1 cellular context compared by ENCODE assay signal in the genomic region with DNA sequence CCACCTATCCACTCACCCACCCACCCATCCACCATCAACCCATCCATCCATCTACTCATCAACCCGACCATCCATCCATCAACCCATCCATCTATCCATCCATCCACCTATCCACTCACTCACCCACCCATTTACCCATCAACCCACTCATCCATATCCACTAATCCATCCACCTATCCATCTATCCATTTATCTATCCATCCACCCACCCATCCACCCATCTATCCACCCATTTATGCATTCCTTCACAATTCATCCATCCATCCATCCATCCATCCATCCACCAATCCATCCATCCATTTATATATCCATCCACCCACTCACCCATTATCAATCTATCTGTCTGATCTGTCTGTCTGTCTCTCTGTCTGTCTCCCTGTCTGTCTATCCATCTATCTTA.
A peak's percentile ranks its signal among the peaks of the same experiment; 100 is the strongest.
TF ChIP-seq lines count a peak whose summit lies in the region.

No MANE protein-coding gene starts in this region.

TF ChIP-seq in HepG2, 621 proteins besides CTCF, POLR2A, EP300 and RAD21 (continued from another document):
- TF ChIP-seq, protein P1, sequence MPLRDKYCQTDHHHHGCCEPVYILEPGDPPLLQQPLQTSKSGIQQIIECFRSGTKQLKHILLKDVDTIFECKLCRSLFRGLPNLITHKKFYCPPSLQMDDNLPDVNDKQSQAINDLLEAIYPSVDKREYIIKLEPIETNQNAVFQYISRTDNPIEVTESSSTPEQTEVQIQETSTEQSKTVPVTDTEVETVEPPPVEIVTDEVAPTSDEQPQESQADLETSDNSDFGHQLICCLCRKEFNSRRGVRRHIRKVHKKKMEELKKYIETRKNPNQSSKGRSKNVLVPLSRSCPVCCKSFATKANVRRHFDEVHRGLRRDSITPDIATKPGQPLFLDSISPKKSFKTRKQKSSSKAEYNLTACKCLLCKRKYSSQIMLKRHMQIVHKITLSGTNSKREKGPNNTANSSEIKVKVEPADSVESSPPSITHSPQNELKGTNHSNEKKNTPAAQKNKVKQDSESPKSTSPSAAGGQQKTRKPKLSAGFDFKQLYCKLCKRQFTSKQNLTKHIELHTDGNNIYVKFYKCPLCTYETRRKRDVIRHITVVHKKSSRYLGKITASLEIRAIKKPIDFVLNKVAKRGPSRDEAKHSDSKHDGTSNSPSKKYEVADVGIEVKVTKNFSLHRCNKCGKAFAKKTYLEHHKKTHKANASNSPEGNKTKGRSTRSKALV (CRISPR knock-in tag; IDR thresholded peaks at IDR 0.05): no peak
- TF ChIP-seq ATM (IDR thresholded peaks at IDR 0.05; ENCODE audit: borderline replicate concordance) (peak; percentile 20; the same call in 1 of the 2 replicates), HNF4G (IDR thresholded peaks at IDR 0.05; ENCODE audit: borderline replicate concordance, low read depth, low read length) (no peak), HNF4G (CRISPR knock-in tag; IDR thresholded peaks at IDR 0.05; ENCODE audit: borderline replicate concordance, low read depth) (no peak), ELF1 (CRISPR knock-in tag; IDR thresholded peaks at IDR 0.05) (no peak), CHD2 (IDR thresholded peaks at IDR 0.05; ENCODE audit: low read depth, low read length) (no peak), MTA3 (CRISPR knock-in tag; IDR thresholded peaks at IDR 0.05) (no peak), ATF1 (CRISPR knock-in tag; IDR thresholded peaks at IDR 0.05) (no peak), LCORL (IDR thresholded peaks at IDR 0.05) (peak; percentile 16; the same call in 1 of the 2 replicates), LCORL (CRISPR knock-in tag; IDR thresholded peaks at IDR 0.05) (no peak), BHLHE40 (IDR thresholded peaks at IDR 0.05; ENCODE audit: low read length) (no peak), NONO (IDR thresholded peaks at IDR 0.05) (0 out of 2 replicates have a peak, but pooled peaks have one; percentile 16), NONO (CRISPR knock-in tag; conservative IDR thresholded peaks at IDR 0.05) (no peak), ZBTB7B (CRISPR knock-in tag; IDR thresholded peaks at IDR 0.05) (no peak), ZFP62 (CRISPR knock-in tag; IDR thresholded peaks at IDR 0.05) (no peak), ZNF766 (CRISPR knock-in tag; IDR thresholded peaks at IDR 0.05; ENCODE audit: borderline replicate concordance) (no peak), U2AF2 (IDR thresholded peaks at IDR 0.05; ENCODE audit: low read depth, low read length) (no peak), ZNF546 (CRISPR knock-in tag; conservative IDR thresholded peaks at IDR 0.05) (no peak), FOXK2 (IDR thresholded peaks at IDR 0.05) (0 out of 2 replicates have a peak, but pooled peaks have one; percentile 7), FOXC1 (CRISPR knock-in tag; IDR thresholded peaks at IDR 0.05; ENCODE audit: borderline replicate concordance) (no peak), PHF21A (CRISPR knock-in tag; IDR thresholded peaks at IDR 0.05) (no peak), MIER2 (CRISPR knock-in tag; IDR thresholded peaks at IDR 0.05) (no peak), ZSCAN20 (CRISPR knock-in tag; IDR thresholded peaks at IDR 0.05; ENCODE audit: borderline replicate concordance) (no peak)
- TF ChIP-seq, protein P2, sequence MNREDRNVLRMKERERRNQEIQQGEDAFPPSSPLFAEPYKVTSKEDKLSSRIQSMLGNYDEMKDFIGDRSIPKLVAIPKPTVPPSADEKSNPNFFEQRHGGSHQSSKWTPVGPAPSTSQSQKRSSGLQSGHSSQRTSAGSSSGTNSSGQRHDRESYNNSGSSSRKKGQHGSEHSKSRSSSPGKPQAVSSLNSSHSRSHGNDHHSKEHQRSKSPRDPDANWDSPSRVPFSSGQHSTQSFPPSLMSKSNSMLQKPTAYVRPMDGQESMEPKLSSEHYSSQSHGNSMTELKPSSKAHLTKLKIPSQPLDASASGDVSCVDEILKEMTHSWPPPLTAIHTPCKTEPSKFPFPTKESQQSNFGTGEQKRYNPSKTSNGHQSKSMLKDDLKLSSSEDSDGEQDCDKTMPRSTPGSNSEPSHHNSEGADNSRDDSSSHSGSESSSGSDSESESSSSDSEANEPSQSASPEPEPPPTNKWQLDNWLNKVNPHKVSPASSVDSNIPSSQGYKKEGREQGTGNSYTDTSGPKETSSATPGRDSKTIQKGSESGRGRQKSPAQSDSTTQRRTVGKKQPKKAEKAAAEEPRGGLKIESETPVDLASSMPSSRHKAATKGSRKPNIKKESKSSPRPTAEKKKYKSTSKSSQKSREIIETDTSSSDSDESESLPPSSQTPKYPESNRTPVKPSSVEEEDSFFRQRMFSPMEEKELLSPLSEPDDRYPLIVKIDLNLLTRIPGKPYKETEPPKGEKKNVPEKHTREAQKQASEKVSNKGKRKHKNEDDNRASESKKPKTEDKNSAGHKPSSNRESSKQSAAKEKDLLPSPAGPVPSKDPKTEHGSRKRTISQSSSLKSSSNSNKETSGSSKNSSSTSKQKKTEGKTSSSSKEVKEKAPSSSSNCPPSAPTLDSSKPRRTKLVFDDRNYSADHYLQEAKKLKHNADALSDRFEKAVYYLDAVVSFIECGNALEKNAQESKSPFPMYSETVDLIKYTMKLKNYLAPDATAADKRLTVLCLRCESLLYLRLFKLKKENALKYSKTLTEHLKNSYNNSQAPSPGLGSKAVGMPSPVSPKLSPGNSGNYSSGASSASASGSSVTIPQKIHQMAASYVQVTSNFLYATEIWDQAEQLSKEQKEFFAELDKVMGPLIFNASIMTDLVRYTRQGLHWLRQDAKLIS (CRISPR knock-in tag; IDR thresholded peaks at IDR 0.05): no peak
- TF ChIP-seq, protein P3, sequence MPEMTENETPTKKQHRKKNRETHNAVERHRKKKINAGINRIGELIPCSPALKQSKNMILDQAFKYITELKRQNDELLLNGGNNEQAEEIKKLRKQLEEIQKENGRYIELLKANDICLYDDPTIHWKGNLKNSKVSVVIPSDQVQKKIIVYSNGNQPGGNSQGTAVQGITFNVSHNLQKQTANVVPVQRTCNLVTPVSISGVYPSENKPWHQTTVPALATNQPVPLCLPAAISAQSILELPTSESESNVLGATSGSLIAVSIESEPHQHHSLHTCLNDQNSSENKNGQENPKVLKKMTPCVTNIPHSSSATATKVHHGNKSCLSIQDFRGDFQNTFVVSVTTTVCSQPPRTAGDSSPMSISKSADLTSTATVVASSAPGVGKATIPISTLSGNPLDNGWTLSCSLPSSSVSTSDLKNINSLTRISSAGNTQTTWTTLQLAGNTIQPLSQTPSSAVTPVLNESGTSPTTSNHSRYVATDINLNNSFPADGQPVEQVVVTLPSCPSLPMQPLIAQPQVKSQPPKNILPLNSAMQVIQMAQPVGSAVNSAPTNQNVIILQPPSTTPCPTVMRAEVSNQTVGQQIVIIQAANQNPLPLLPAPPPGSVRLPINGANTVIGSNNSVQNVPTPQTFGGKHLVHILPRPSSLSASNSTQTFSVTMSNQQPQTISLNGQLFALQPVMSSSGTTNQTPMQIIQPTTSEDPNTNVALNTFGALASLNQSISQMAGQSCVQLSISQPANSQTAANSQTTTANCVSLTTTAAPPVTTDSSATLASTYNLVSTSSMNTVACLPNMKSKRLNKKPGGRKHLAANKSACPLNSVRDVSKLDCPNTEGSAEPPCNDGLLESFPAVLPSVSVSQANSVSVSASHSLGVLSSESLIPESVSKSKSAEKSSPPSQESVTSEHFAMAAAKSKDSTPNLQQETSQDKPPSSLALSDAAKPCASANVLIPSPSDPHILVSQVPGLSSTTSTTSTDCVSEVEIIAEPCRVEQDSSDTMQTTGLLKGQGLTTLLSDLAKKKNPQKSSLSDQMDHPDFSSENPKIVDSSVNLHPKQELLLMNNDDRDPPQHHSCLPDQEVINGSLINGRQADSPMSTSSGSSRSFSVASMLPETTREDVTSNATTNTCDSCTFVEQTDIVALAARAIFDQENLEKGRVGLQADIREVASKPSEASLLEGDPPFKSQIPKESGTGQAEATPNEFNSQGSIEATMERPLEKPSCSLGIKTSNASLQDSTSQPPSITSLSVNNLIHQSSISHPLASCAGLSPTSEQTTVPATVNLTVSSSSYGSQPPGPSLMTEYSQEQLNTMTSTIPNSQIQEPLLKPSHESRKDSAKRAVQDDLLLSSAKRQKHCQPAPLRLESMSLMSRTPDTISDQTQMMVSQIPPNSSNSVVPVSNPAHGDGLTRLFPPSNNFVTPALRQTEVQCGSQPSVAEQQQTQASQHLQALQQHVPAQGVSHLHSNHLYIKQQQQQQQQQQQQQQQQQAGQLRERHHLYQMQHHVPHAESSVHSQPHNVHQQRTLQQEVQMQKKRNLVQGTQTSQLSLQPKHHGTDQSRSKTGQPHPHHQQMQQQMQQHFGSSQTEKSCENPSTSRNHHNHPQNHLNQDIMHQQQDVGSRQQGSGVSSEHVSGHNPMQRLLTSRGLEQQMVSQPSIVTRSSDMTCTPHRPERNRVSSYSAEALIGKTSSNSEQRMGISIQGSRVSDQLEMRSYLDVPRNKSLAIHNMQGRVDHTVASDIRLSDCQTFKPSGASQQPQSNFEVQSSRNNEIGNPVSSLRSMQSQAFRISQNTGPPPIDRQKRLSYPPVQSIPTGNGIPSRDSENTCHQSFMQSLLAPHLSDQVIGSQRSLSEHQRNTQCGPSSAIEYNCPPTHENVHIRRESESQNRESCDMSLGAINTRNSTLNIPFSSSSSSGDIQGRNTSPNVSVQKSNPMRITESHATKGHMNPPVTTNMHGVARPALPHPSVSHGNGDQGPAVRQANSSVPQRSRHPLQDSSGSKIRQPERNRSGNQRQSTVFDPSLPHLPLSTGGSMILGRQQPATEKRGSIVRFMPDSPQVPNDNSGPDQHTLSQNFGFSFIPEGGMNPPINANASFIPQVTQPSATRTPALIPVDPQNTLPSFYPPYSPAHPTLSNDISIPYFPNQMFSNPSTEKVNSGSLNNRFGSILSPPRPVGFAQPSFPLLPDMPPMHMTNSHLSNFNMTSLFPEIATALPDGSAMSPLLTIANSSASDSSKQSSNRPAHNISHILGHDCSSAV (CRISPR knock-in tag; IDR thresholded peaks at IDR 0.05; ENCODE audit: borderline replicate concordance): no peak
- TF ChIP-seq, protein P4, sequence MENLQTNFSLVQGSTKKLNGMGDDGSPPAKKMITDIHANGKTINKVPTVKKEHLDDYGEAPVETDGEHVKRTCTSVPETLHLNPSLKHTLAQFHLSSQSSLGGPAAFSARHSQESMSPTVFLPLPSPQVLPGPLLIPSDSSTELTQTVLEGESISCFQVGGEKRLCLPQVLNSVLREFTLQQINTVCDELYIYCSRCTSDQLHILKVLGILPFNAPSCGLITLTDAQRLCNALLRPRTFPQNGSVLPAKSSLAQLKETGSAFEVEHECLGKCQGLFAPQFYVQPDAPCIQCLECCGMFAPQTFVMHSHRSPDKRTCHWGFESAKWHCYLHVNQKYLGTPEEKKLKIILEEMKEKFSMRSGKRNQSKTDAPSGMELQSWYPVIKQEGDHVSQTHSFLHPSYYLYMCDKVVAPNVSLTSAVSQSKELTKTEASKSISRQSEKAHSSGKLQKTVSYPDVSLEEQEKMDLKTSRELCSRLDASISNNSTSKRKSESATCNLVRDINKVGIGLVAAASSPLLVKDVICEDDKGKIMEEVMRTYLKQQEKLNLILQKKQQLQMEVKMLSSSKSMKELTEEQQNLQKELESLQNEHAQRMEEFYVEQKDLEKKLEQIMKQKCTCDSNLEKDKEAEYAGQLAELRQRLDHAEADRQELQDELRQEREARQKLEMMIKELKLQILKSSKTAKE (CRISPR knock-in tag; IDR thresholded peaks at IDR 0.05; ENCODE audit: borderline replicate concordance): no peak
